ENCODE assay signal across 8 cellular contexts in the genomic region with DNA sequence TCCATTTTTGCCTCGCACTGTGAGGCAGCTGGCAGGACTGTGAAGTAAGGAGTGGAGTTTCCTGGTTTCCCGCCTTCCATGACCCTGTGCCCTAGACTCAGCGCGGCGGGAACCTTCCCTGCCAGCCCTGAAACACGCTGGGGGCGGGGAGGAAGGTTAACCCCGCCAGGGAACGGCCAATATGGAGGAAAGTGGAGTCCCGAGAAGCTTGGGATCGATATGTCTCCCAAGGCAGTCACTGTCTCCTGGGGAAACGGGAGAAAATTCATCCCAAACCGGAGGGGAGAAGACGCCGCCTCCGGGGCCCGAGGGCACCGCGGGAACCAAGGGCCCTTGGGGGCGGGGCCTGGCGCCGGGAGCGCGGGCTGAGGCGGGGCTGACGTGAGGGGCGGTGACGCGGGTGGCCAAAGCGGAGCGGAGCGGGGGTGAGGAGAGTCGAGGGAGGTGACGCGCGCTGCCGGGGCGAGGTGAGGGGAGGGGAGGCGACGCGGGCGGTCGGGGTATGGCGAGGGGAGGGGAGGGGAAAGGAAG. TPM values are rescaled to one million over a fixed set of nuclear protein-coding genes. Genes with fewer than 3 reads are reported as not detected.
A peak's percentile ranks its signal among the peaks of the same experiment; 100 is the strongest.
DNase-seq lines count a peak whose midpoint lies in the region; ATAC-seq and TF ChIP-seq lines count a peak whose summit lies in the region.

A gene with protein sequence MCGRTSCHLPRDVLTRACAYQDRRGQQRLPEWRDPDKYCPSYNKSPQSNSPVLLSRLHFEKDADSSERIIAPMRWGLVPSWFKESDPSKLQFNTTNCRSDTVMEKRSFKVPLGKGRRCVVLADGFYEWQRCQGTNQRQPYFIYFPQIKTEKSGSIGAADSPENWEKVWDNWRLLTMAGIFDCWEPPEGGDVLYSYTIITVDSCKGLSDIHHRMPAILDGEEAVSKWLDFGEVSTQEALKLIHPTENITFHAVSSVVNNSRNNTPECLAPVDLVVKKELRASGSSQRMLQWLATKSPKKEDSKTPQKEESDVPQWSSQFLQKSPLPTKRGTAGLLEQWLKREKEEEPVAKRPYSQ (plus strand): TSS at position 432 of the 531 bp plus-strand sequence. CDS start 863 bp downstream, outside the sequence.

- H3K9ac ChIP-seq in mammary epithelial cell (ENCODE audit: insufficient read depth, low read length) (peak within 1 kb of the TSS; percentile 94), skeletal muscle tissue (ENCODE audit: low read depth in 1 of 3, low read length in 3 of 3) (peak within 1 kb of the TSS; percentile 83 to 94 (median 90))

- no peaks in the 10 kb centered on the region for H4K20me1 ChIP-seq in mammary epithelial cell (ENCODE audit: insufficient read depth, low read length)

- H3K4me2 ChIP-seq in mammary epithelial cell (ENCODE audit: insufficient read depth, low read depth, low read length), result peak within 1 kb of the TSS; percentile 94

- TF ChIP-seq CTCF in WTC11 (IDR thresholded peaks at IDR 0.05) (no peak), mammary epithelial cell (conservative IDR thresholded peaks at IDR 0.05 in 1 of 2, IDR thresholded peaks at IDR 0.05 in 1 of 2; ENCODE audit: extremely low read depth in 1 of 2, insufficient read depth in 1 of 2, low read depth in 1 of 2, low read length in 2 of 2) (no peak)

- BruUV-seq in mammary epithelial cell (replicated peaks; lab: Mats Ljungman, UMichigan), result TSS peak; percentile 44

- H3K27ac Mint-ChIP-seq in WTC11, result peak within 1 kb of the TSS; percentile 100

- intact Hi-C loops in mammary epithelial cell (cut with micrococcal nuclease), result loop anchor here (2.0 kb wide), 1 partner anchor 160 kb away; a partner anchor contains a TSS

- peaks cover 45% of the 10 kb centered on the region for H3K79me2 ChIP-seq in mammary epithelial cell (ENCODE audit: insufficient read depth, low read length)

- H3K36me3 ChIP-seq in mammary epithelial cell (ENCODE audit: insufficient read depth, low read length) (peaks cover 19% of the 10 kb centered on the region), skeletal muscle tissue (ENCODE audit: control insufficient read depth in 3 of 3, insufficient read depth in 3 of 3, low read length in 3 of 3) (peaks cover 25 to 40% (median 27%) of the 10 kb centered on the region in 3 donors)

- in situ Hi-C loops in mammary epithelial cell (cut with MboI; ENCODE audit: low sequenced_read_pairs in 2 of 2), result no loop called here

- H3K4me3 ChIP-seq in mammary epithelial cell (replicated peaks in 1 of 3; ENCODE audit: insufficient read depth in 1 of 3, low read depth in 2 of 3, low read length in 3 of 3) (peak within 1 kb of the TSS; percentile 72 to 92 (median 83)), iPS-18c (ENCODE audit: insufficient read depth, low read depth, low read length) (peak within 1 kb of the TSS; percentile 90), skeletal muscle tissue (ENCODE audit: low read length in 3 of 3) (peak within 1 kb of the TSS; percentile 82 to 91 (median 87))

- dilution Hi-C loops in mammary epithelial cell (cut with HindIII; ENCODE audit: low sequenced_read_pairs), result loop anchor here (5.0 kb wide), 2 partner anchors 34 to 156 kb away; a partner anchor contains a TSS

- H3K27me3 ChIP-seq in mammary epithelial cell (ENCODE audit: insufficient read depth, low read length) (no peaks in the 10 kb centered on the region), skeletal muscle tissue (ENCODE audit: control insufficient read depth in 3 of 3, insufficient read depth in 3 of 3, low read length in 3 of 3) (no peaks in the 10 kb centered on the region)

- peaks cover 26% of the 10 kb centered on the region for H3K4me1 Mint-ChIP-seq in WTC11

- peak; percentile 1 for TF ChIP-seq POLR2A in GM18526 (IDR thresholded peaks at IDR 0.05; ENCODE audit: extremely low read depth, insufficient read length)

- ATAC-seq in HG03135 (IDR thresholded peaks at IDR 0.05; ENCODE audit: unreplicated experiment) (peak; percentile 46), WTC11 (peak; percentile 89), GM18870 (IDR thresholded peaks at IDR 0.05; ENCODE audit: unreplicated experiment) (no peak)

- CTCF ChIA-PET in WTC11 (lab: Charles Lee), result interaction anchor here (0.6 to 3.0 kb wide), 10 partner anchors 12 to 308 kb away, joined by 3 to 32 read pairs (median 3); a partner anchor contains a TSS
- CTCF ChIA-PET in mammary epithelial cell (lab: Charles Lee; ENCODE audit: low non-redundant PET), result no interaction called here

- WGBS in mammary epithelial cell (ENCODE audit: low coverage, missing lambda C conversion rate), result 4% methylated on average over 10 of the region's 44 CpGs

- POLR2A ChIA-PET in WTC11 (lab: Charles Lee), result interaction anchor here (0.9 to 4.4 kb wide), 4 partner anchors 10 to 157 kb away, joined by 3 to 44 read pairs (median 6); a partner anchor contains a TSS

- no peaks in the 10 kb centered on the region for H3K9me3 ChIP-seq in mammary epithelial cell (replicated peaks; ENCODE audit: insufficient read depth, low read length)
- no peaks in the 10 kb centered on the region for H3K9me3 ChIP-seq in iPS-18c (ENCODE audit: control insufficient read depth, insufficient read depth, low read length)
- H3K9me3 ChIP-seq in skeletal muscle tissue (ENCODE audit: control insufficient read depth in 3 of 3, low read length in 3 of 3), result no peaks in the 10 kb centered on the region

- DNase-seq in NCI-H226 (peak; percentile 88), WTC11 (ENCODE audit: low spot score) (peak; percentile 94), mammary epithelial cell (peak; percentile 89)

- no peaks in the 10 kb centered on the region for H3K9me3 Mint-ChIP-seq in WTC11

- H3K27ac ChIP-seq in mammary epithelial cell (ENCODE audit: insufficient read depth, low read depth, low read length) (peak within 1 kb of the TSS; percentile 87), skeletal muscle tissue (ENCODE audit: low read depth, low read length) (peak within 1 kb of the TSS; percentile 88)

- peak within 1 kb of the TSS; percentile 79 for H2AFZ ChIP-seq in mammary epithelial cell (ENCODE audit: low read depth, low read length)

- peak within 1 kb of the TSS; percentile 98 for H3K4me3 Mint-ChIP-seq in WTC11

- peaks cover 45% of the 10 kb centered on the region for H3K36me3 Mint-ChIP-seq in WTC11

- H3K27me3 Mint-ChIP-seq in WTC11 (ENCODE audit: low read depth), result no peaks in the 10 kb centered on the region; the same call in 1 of the 2 replicates

- H3K4me1 ChIP-seq in mammary epithelial cell (ENCODE audit: insufficient read depth, low read length) (peaks cover 26% of the 10 kb centered on the region), skeletal muscle tissue (ENCODE audit: control insufficient read depth in 3 of 3, insufficient read depth in 3 of 3, low read length in 3 of 3) (peaks cover 15 to 17% (median 17%) of the 10 kb centered on the region in 3 donors)

TF ChIP-seq in WTC11, 78 proteins besides CTCF, POLR2A, EP300 and RAD21 (continues in another document):
- TF ChIP-seq, protein P1, sequence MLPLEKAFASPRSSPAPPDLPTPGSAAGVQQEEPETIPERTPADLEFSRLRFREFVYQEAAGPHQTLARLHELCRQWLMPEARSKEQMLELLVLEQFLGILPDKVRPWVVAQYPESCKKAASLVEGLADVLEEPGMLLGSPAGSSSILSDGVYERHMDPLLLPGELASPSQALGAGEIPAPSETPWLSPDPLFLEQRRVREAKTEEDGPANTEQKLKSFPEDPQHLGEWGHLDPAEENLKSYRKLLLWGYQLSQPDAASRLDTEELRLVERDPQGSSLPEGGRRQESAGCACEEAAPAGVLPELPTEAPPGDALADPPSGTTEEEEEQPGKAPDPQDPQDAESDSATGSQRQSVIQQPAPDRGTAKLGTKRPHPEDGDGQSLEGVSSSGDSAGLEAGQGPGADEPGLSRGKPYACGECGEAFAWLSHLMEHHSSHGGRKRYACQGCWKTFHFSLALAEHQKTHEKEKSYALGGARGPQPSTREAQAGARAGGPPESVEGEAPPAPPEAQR (CRISPR knock-in tag; IDR thresholded peaks at IDR 0.05), result no peak
- TF ChIP-seq, protein P2, sequence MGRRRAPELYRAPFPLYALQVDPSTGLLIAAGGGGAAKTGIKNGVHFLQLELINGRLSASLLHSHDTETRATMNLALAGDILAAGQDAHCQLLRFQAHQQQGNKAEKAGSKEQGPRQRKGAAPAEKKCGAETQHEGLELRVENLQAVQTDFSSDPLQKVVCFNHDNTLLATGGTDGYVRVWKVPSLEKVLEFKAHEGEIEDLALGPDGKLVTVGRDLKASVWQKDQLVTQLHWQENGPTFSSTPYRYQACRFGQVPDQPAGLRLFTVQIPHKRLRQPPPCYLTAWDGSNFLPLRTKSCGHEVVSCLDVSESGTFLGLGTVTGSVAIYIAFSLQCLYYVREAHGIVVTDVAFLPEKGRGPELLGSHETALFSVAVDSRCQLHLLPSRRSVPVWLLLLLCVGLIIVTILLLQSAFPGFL (CRISPR knock-in tag; IDR thresholded peaks at IDR 0.05; ENCODE audit: borderline replicate concordance), result no peak
- TF ChIP-seq, protein P3, sequence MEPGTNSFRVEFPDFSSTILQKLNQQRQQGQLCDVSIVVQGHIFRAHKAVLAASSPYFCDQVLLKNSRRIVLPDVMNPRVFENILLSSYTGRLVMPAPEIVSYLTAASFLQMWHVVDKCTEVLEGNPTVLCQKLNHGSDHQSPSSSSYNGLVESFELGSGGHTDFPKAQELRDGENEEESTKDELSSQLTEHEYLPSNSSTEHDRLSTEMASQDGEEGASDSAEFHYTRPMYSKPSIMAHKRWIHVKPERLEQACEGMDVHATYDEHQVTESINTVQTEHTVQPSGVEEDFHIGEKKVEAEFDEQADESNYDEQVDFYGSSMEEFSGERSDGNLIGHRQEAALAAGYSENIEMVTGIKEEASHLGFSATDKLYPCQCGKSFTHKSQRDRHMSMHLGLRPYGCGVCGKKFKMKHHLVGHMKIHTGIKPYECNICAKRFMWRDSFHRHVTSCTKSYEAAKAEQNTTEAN (CRISPR knock-in tag; IDR thresholded peaks at IDR 0.05), result no peak
- TF ChIP-seq OVOL2 (CRISPR knock-in tag; IDR thresholded peaks at IDR 0.05; ENCODE audit: borderline replicate concordance) (no peak), SMAD4 (CRISPR knock-in tag; IDR thresholded peaks at IDR 0.05) (no peak), HMGA2 (CRISPR knock-in tag; IDR thresholded peaks at IDR 0.05) (no peak), NR2C2 (CRISPR knock-in tag; IDR thresholded peaks at IDR 0.05) (no peak), MYBL2 (CRISPR knock-in tag; IDR thresholded peaks at IDR 0.05) (peak; percentile 36; the same call in 1 of the 2 replicates)

RNA-seq across cellular contexts. Expression of the gene that starts here (rescaled TPM):
- total RNA-seq in WTC11 (2021), result 44.0 to 49.5 TPM (median 47.7 TPM) in 3 replicates
- 10 to 100 TPM; 36.2 to 77.8 TPM for total RNA-seq in mammary epithelial cell
- polyA plus RNA-seq in mammary epithelial cell, result 57.1 TPM
- 67.3 TPM for polyA minus RNA-seq in mammary epithelial cell
- total RNA-seq in skeletal muscle tissue, result 17.2 TPM
